ENCODE assay signal across 8 cellular contexts in genomic region chr15:43769584-43770228, GRCh38. TPM values are rescaled to one million over a fixed set of nuclear protein-coding genes. Genes with fewer than 3 reads are reported as not detected.
DNase-seq lines count a peak whose midpoint lies in the region; TF ChIP-seq lines count a peak whose summit lies in the region.

No MANE protein-coding gene starts in this region.

- WGBS in endodermal cell (ENCODE audit: insufficient coverage in 1 of 2, insufficient read length in 1 of 2), 2 experiments, result 64 to 92% methylated on average over 2 to 5 of the region's 5 CpGs
- 61 to 64% methylated on average over 3 to 5 of the region's 5 CpGs for WGBS in transverse colon (ENCODE audit: low coverage in 1 of 2), 2 donors

- no peak overlapping the region for H3K4me3 Mint-ChIP-seq in endodermal cell

- H3K9me3 ChIP-seq in endodermal cell (ENCODE audit: control insufficient read depth, low read length) (no peaks in the 10 kb centered on the region), transverse colon (no peaks in the 10 kb centered on the region)

- H3K36me3 Mint-ChIP-seq in endodermal cell (ENCODE audit: low read depth), result peaks cover 81% of the 10 kb centered on the region

- H3K27me3 Mint-ChIP-seq in endodermal cell (ENCODE audit: insufficient read depth), result no peaks in the 10 kb centered on the region

- H3K36me3 ChIP-seq in endodermal cell (ENCODE audit: control insufficient read depth, insufficient read depth, low read length), result peaks cover 89% of the 10 kb centered on the region
- H3K36me3 ChIP-seq in transverse colon, result peaks cover 0 to 80% (median 40%) of the 10 kb centered on the region in 4 donors

- H3K4me1 Mint-ChIP-seq in endodermal cell, result no peaks in the 10 kb centered on the region

- H3K4me3 ChIP-seq in endodermal cell (ENCODE audit: low read length) (no peak overlapping the region), transverse colon (no peak overlapping the region)

- H3K9me3 Mint-ChIP-seq in endodermal cell, result no peaks in the 10 kb centered on the region

- H3K9ac ChIP-seq in endodermal cell (ENCODE audit: extremely low read depth, low read length, poor library complexity, severe bottlenecking), result no peak overlapping the region

- peak overlapping the region; percentile 64 for H3K27ac Mint-ChIP-seq in endodermal cell

- intact Hi-C loops in transverse colon (cut with DNase I; ENCODE audit: low total_unique reads), result no loop called here

- in situ Hi-C loops in transverse colon (cut with MboI; ENCODE audit: low pct_ligation_motif_present in 1 of 4, low pct_unique_long_range_greater_than_20kb in 1 of 4, low sequenced_read_pairs in 3 of 4), result no loop called here

- DNase-seq in SIG-M5 treated with dmso at 0.1 percent for 504 hours (lab: John Stamatoyannopoulos, UW; ENCODE audit: unreplicated experiment) (peak; percentile 73), SIG-M5 (lab: John Stamatoyannopoulos, UW) (no peak), NCI-H460 (ENCODE audit: extremely low read depth, low read depth) (peak; percentile 44), endodermal cell (peak; percentile 89), myocyte (ENCODE audit: low read depth) (peak; percentile 58), transverse colon (peak; percentile 63), NK-92 (lab: John Stamatoyannopoulos, UW; ENCODE audit: unreplicated experiment) (no peak)
- peak; percentile 78 for DNase-seq in activated CD4-positive, alpha-beta T cell treated with anti-CD3 and anti-CD28 coated beads for 48 hours

- no peak for TF ChIP-seq EP300 in transverse colon (IDR thresholded peaks at IDR 0.05; ENCODE audit: low read depth)

- no peak for TF ChIP-seq POLR2A in transverse colon (IDR thresholded peaks at IDR 0.05)

- no peak overlapping the region for H3K27ac ChIP-seq in endodermal cell (ENCODE audit: low read depth, low read length)
- no peak overlapping the region for H3K27ac ChIP-seq in transverse colon

- H3K27me3 ChIP-seq in endodermal cell (ENCODE audit: control insufficient read depth, insufficient read depth, low read length, poor library complexity, severe bottlenecking) (no peaks in the 10 kb centered on the region), transverse colon (no peaks in the 10 kb centered on the region)

- TF ChIP-seq CTCF in endodermal cell (conservative IDR thresholded peaks at IDR 0.05), result peak; percentile 92
- peak; percentile 69 to 83 (median 76) for TF ChIP-seq CTCF in transverse colon (IDR thresholded peaks at IDR 0.05)

- H3K4me1 ChIP-seq in endodermal cell (ENCODE audit: control insufficient read depth, insufficient read depth, low read length) (no peaks in the 10 kb centered on the region), transverse colon (peaks cover 0 to 10% (median 2%) of the 10 kb centered on the region in 4 donors)

RNA-seq across cellular contexts. Expression of gene ELL3, which starts 7.1 kb away (rescaled TPM):
- total RNA-seq in NCI-H460 (2014; rRNA removed; shearing (Covaris generic)), result 3.9 and 4.0 TPM in 2 replicates
- 12.0 and 20.6 TPM in 2 replicates for polyA plus RNA-seq in NCI-H460 (2014; cell fraction: nucleus; rRNA removed)
- total RNA-seq in endodermal cell (1 to 10 TPM; 1.3 to 2.4 TPM), myocyte (2.2 and 2.7 TPM in 2 replicates), transverse colon (10 to 100 TPM in 3 of 4 donors, 1 to 10 TPM in 1; 4.4 to 59.4 (median 32.6) TPM)
- polyA plus RNA-seq in endodermal cell (2013, experiment 1 of 2), result 3.2 TPM
- polyA plus RNA-seq in endodermal cell (2013, experiment 2 of 2), result 0.99 TPM
- polyA plus RNA-seq in myocyte (2012), result 4.1 TPM

RNA-seq across cellular contexts. Expression of gene SERF2, which starts 22.4 kb away (rescaled TPM):
- total RNA-seq in NCI-H460 (2014; rRNA removed; shearing (Covaris generic)), result 304 and 355 TPM in 2 replicates
- 311 and 468 TPM in 2 replicates for polyA plus RNA-seq in NCI-H460 (2014; cell fraction: nucleus; rRNA removed)
- total RNA-seq in endodermal cell, result 100 to 1,000 TPM; 613 to 648 TPM
- polyA plus RNA-seq in endodermal cell (2013, experiment 1 of 2), result 582 TPM
- polyA plus RNA-seq in endodermal cell (2013, experiment 2 of 2), result 519 TPM
- 973 and 1,357 TPM in 2 replicates for total RNA-seq in myocyte
- 1,710 TPM for polyA plus RNA-seq in myocyte (2012)
- 1,000 to 10,000 TPM in 1 of 4 donors, 100 to 1,000 TPM in 3; 663 to 1,001 (median 825) TPM for total RNA-seq in transverse colon

RNA-seq across cellular contexts. Expression of gene PDIA3, which starts 23.5 kb away (rescaled TPM):
- total RNA-seq in NCI-H460 (2014; rRNA removed; shearing (Covaris generic)), result 290 and 370 TPM in 2 replicates
- 289 and 353 TPM in 2 replicates for polyA plus RNA-seq in NCI-H460 (2014; cell fraction: nucleus; rRNA removed)
- total RNA-seq in endodermal cell, result 100 to 1,000 TPM; 578 to 589 TPM
- 393 TPM for polyA plus RNA-seq in endodermal cell (2013, experiment 1 of 2)
- polyA plus RNA-seq in endodermal cell (2013, experiment 2 of 2), result 398 TPM
- total RNA-seq in myocyte, result 126 and 204 TPM in 2 replicates
- 618 TPM for polyA plus RNA-seq in myocyte (2012)
- 100 to 1,000 TPM in 2 of 4 donors, 10 to 100 TPM in 2; 29.5 to 115 (median 98.6) TPM for total RNA-seq in transverse colon

RNA-seq across cellular contexts. Expression of gene SERINC4, which starts 30.3 kb away (rescaled TPM):
- 0.12 TPM in 1 of 2 replicates, not detected in the other for total RNA-seq in NCI-H460 (2014; rRNA removed; shearing (Covaris generic))
- polyA plus RNA-seq in NCI-H460 (2014; cell fraction: nucleus; rRNA removed), result 0.43 TPM in 1 of 2 replicates, not detected in the other
- total RNA-seq in endodermal cell (under 1 TPM in 1 of 2 donors, not detected in 1; 0.18 TPM), myocyte (0.10 TPM in 1 of 2 replicates, not detected in the other), transverse colon (not detected)
- polyA plus RNA-seq in endodermal cell (2013, experiment 1 of 2), result 0.36 TPM
- polyA plus RNA-seq in endodermal cell (2013, experiment 2 of 2), result not detected
- polyA plus RNA-seq in myocyte (2012), result 0.09 TPM

RNA-seq across cellular contexts. Expression of gene HYPK, which starts 30.7 kb away (rescaled TPM):
- 10.5 and 15.4 TPM in 2 replicates for total RNA-seq in NCI-H460 (2014; rRNA removed; shearing (Covaris generic))
- polyA plus RNA-seq in NCI-H460 (2014; cell fraction: nucleus; rRNA removed), result 8.1 and 43.5 TPM in 2 replicates
- total RNA-seq in endodermal cell (10 to 100 TPM; 11.3 to 18.5 TPM), myocyte (16.3 and 16.8 TPM in 2 replicates), transverse colon (10 to 100 TPM; 10.6 to 41.1 (median 27.5) TPM)
- polyA plus RNA-seq in endodermal cell (2013, experiment 1 of 2), result 12.2 TPM
- polyA plus RNA-seq in endodermal cell (2013, experiment 2 of 2), result 9.7 TPM
- polyA plus RNA-seq in myocyte (2012), result 3.8 TPM

Comparison
In these comparisons a context has a peak if more than half of its experiments do, and no peak if none do; other contexts are left out.
1. DNase-seq: peak in SIG-M5 treated with dmso at 0.1 percent for 504 hours (single experiment), NCI-H460 (single experiment), activated CD4-positive, alpha-beta T cell treated with anti-CD3 and anti-CD28 coated beads for 48 hours (single experiment), endodermal cell (single experiment), myocyte (single experiment) and transverse colon (single experiment); none in SIG-M5 (single experiment) and NK-92 (single experiment).